ENCODE assay signal across 16 cellular contexts in genomic region chr17:47720196-47720595, GRCh38. TPM values are rescaled to one million over a fixed set of nuclear protein-coding genes. Genes with fewer than 3 reads are reported as not detected.
DNase-seq lines count a peak whose midpoint lies in the region; ATAC-seq, FAIRE-seq and TF ChIP-seq lines count a peak whose summit lies in the region.
"Had no signal": no experiment of that assay in that cellular context is flagged by ENCODE, and none has a peak within 500 bp of the region (broad histone marks: within the 10 kb centered on the region; RNA-seq: fewer than 3 reads in every experiment).

No MANE protein-coding gene starts in this region.

- H3K9me3 ChIP-seq in PC-3 (ENCODE audit: low read length) (no peaks in the 10 kb centered on the region), GM12878 (replicated peaks; ENCODE audit: control insufficient read depth, insufficient read depth, low read length) (no peaks in the 10 kb centered on the region)
- H3K9me3 ChIP-seq: colonic mucosa, neutrophil had no signal

- in situ Hi-C loops in GM12878 (cut with MboI), result no loop called here

- H3K4me2 ChIP-seq in PC-3 (ENCODE audit: low read length) (peak overlapping the region; percentile 48), GM12878 (ENCODE audit: control insufficient read depth, insufficient read depth) (peak overlapping the region; percentile 54; the same call in 1 of the 2 replicates)

- no peak for ATAC-seq in activated T-cell treated with anti-CD3 and anti-CD28 coated beads, Interleukin-2, amount 50 U/mL, for 4 hours
- ATAC-seq in PC-3, result no peak
- ATAC-seq in GM12878, result no peak
- peak; percentile 7 for ATAC-seq in stimulated activated naive CD8-positive, alpha-beta T cell treated with anti-CD3 and anti-CD28 coated beads, Interleukin-15, Interleukin-2, amounts not matched to agents 100 U/mL and 50 U/mL, for 24 hours

- POLR2A ChIA-PET in PC-3 (lab: Charles Lee; ENCODE audit: unreplicated experiment), result no interaction called here
- POLR2A ChIA-PET in GM12878 (lab: Charles Lee), result interaction anchor here (0.9 to 7.3 kb wide), 3 partner anchors 12 to 20 kb away, joined by 4 to 76 read pairs (median 23); partner anchors contain the start of gene TBX21

- WGBS in GM12878 (ENCODE audit: insufficient coverage, insufficient replicate concordance, low lambda C conversion rate, missing lambda C conversion rate), result 20% methylated on average over 11 of the region's 11 CpGs

- no peaks in the 10 kb centered on the region for H3K9me2 ChIP-seq in PC-3 (replicated peaks; ENCODE audit: low read length)

- SMC1A ChIA-PET in GM12878 (lab: Charles Lee; ENCODE audit: uncharacterized antibody, unreplicated experiment), result interaction anchor here (0.8 to 5.9 kb wide), 5 partner anchors 11 to 56 kb away, joined by 3 to 56 read pairs (median 13); partner anchors contain the start of gene TBX21

- RAD21 ChIA-PET in GM12878 (lab: Charles Lee; ENCODE audit: unreplicated experiment), result interaction anchor here (0.8 to 8.3 kb wide), 3 partner anchors 8 to 20 kb away, joined by 3 to 142 read pairs (median 25); partner anchors contain the start of gene TBX21

- H4K20me1 ChIP-seq in PC-3 (ENCODE audit: low read length) (no peaks in the 10 kb centered on the region), GM12878 (ENCODE audit: control insufficient read depth, insufficient read depth) (no peaks in the 10 kb centered on the region; the same call in 1 of the 2 replicates)

- peaks cover 96% of the 10 kb centered on the region for H3K4me1 Mint-ChIP-seq in activated T-cell treated with anti-CD3 and anti-CD28 coated beads, Interleukin-2, amount 50 U/mL, for 4 hours (ENCODE audit: low read depth)

- no peak overlapping the region for H3K9ac ChIP-seq in PC-3 (ENCODE audit: low read length)
- H3K9ac ChIP-seq in GM12878 (ENCODE audit: control insufficient read depth, insufficient read depth, low read length), result no peak overlapping the region

- H3K4me3 Mint-ChIP-seq in activated T-cell treated with anti-CD3 and anti-CD28 coated beads, Interleukin-2, amount 50 U/mL, for 4 hours, result peak overlapping the region; percentile 20
- H3K4me3 Mint-ChIP-seq: mesothelial cell of epicardium had no signal

- no peak for FAIRE-seq in GM12878 (lab: Jason Lieb, UNC)
- FAIRE-seq: endothelial cell of umbilical vein had no signal

- H3K27ac ChIP-seq in PC-3 (ENCODE audit: low read length) (no peak overlapping the region), GM12878 (ENCODE audit: control insufficient read depth, insufficient read depth) (no peak overlapping the region)
- H3K27ac ChIP-seq: colonic mucosa, neutrophil had no signal

- H3K79me2 ChIP-seq in PC-3 (ENCODE audit: low read length) (no peaks in the 10 kb centered on the region), GM12878 (ENCODE audit: control insufficient read depth, insufficient read depth, low read length) (no peaks in the 10 kb centered on the region)

- TF ChIP-seq CTCF in PC-3 (conservative IDR thresholded peaks at IDR 0.05; ENCODE audit: low read depth, low read length) (no peak), GM12878 (IDR thresholded peaks at IDR 0.05 in 2 of 3, conservative IDR thresholded peaks at IDR 0.05 in 1 of 3; ENCODE audit: control insufficient read depth in 2 of 3, extremely low read depth in 1 of 3, insufficient read depth in 1 of 3, low read depth in 3 of 3, low read length in 3 of 3) (no peak)

- DNase-seq in activated T-cell treated with anti-CD3 and anti-CD28 coated beads, Interleukin-2, amount 50 U/mL, for 4 hours, result no peak
- DNase-seq in activated T-cell treated with anti-CD3 and anti-CD28 coated beads for 4 hours (no peak), PC-3 (no peak), GM12878 (ENCODE audit: low read depth, low spot score) (no peak), DMS 273 treated with DMSO at 0.1 percent for 48 hours (lab: John Stamatoyannopoulos, UW) (no peak)
- peak; percentile 65 for DNase-seq in stimulated activated naive CD8-positive, alpha-beta T cell treated with anti-CD3 and anti-CD28 coated beads, Interleukin-15, Interleukin-2, amounts not matched to agents 100 U/mL and 50 U/mL, for 24 hours
- no peak for DNase-seq in activated effector memory CD4-positive, alpha-beta T cell treated with Interleukin-2 at 50 U/mL for 16 hours
- DNase-seq in stimulated activated CD4-positive, alpha-beta T cell treated with anti-CD3 and anti-CD28 coated beads, Interleukin-2, amount 100 ng/mL, for 48 hours, result no peak
- DNase-seq: colonic mucosa, NCI-H187, SW 1271 had no signal

- H3K4me1 ChIP-seq in PC-3 (ENCODE audit: insufficient read depth, low read length) (peaks cover 42% of the 10 kb centered on the region), GM12878 (ENCODE audit: control insufficient read depth, insufficient read depth, low read length) (peaks cover 71% of the 10 kb centered on the region)

- no peaks in the 10 kb centered on the region for H3K36me3 ChIP-seq in PC-3 (ENCODE audit: low read depth, low read length)
- H3K36me3 ChIP-seq in GM12878 (ENCODE audit: control insufficient read depth in 2 of 2, insufficient read depth in 2 of 2, low read length in 1 of 2), result no peaks in the 10 kb centered on the region
- H3K36me3 ChIP-seq: colonic mucosa, neutrophil had no signal

- no peak for TF ChIP-seq RAD21 in GM12878 (IDR thresholded peaks at IDR 0.05; ENCODE audit: insufficient read depth, low read depth, low read length)

- intact Hi-C loops in PC-3 (cut with micrococcal nuclease), result no loop called here
- intact Hi-C loops in GM12878 (cut with micrococcal nuclease; ENCODE audit: unreplicated experiment), result no loop called here

- H3K36me3 Mint-ChIP-seq in activated T-cell treated with anti-CD3 and anti-CD28 coated beads, Interleukin-2, amount 50 U/mL, for 4 hours (ENCODE audit: insufficient read depth), result no peaks in the 10 kb centered on the region
- H3K36me3 Mint-ChIP-seq: mesothelial cell of epicardium had no signal

- TF ChIP-seq EP300 in GM12878 (IDR thresholded peaks at IDR 0.05; ENCODE audit: borderline replicate concordance in 1 of 2, control insufficient read depth in 1 of 2, low read depth in 2 of 2, low read length in 2 of 2), result no peak

- H3K27me3 ChIP-seq in PC-3 (ENCODE audit: low read length) (no peaks in the 10 kb centered on the region), GM12878 (replicated peaks in 1 of 2; ENCODE audit: control insufficient read depth in 2 of 2, insufficient read depth in 2 of 2, low read length in 1 of 2) (peaks cover 0 to 5% of the 10 kb centered on the region in 2 experiments; a peak in 3 of 4 replicates)

- no peaks in the 10 kb centered on the region for H3F3A ChIP-seq in PC-3 (ENCODE audit: low read length, unreplicated experiment)

- no peak for TF ChIP-seq POLR2A in GM12878 (IDR thresholded peaks at IDR 0.05; ENCODE audit: low read depth, low read length)

- no peak overlapping the region for H2AFZ ChIP-seq in PC-3 (ENCODE audit: low read length)
- no peak overlapping the region for H2AFZ ChIP-seq in GM12878 (ENCODE audit: control insufficient read depth, low read depth, low read length)

- H3K27me3 Mint-ChIP-seq in activated T-cell treated with anti-CD3 and anti-CD28 coated beads, Interleukin-2, amount 50 U/mL, for 4 hours (ENCODE audit: low read depth), result no peaks in the 10 kb centered on the region

- BruUV-seq in PC-3 (replicated peaks; lab: Mats Ljungman, UMichigan) (no TSS peak), GM12878 (replicated peaks; lab: Mats Ljungman, UMichigan) (no TSS peak)

- CTCF ChIA-PET in PC-3 (lab: Charles Lee), result no interaction called here
- CTCF ChIA-PET in GM12878 (lab: Yijun Ruan, JAX), result interaction anchor here (1.1 to 9.0 kb wide), 4 partner anchors 12 to 24 kb away, joined by 3 to 229 read pairs (median 18); partner anchors contain the start of gene TBX21

- no peaks in the 10 kb centered on the region for H3K9me3 Mint-ChIP-seq in activated T-cell treated with anti-CD3 and anti-CD28 coated beads, Interleukin-2, amount 50 U/mL, for 4 hours
- H3K9me3 Mint-ChIP-seq: mesothelial cell of epicardium had no signal

- no peak overlapping the region for H3K4me3 ChIP-seq in PC-3 (ENCODE audit: low read length)
- H3K4me3 ChIP-seq in GM12878, result no peak overlapping the region
- H3K4me3 ChIP-seq: colonic mucosa had no signal

RNA-seq across cellular contexts. Expression of gene TBX21, which starts 12.8 kb away (rescaled TPM):
- 100 to 1,000 TPM in 2 of 3 donors, 10 to 100 TPM in 1; 77.8 to 111 (median 101) TPM for total RNA-seq in activated T-cell treated with anti-CD3 and anti-CD28 coated beads, Interleukin-2, amount 50 U/mL, for 4 hours
- total RNA-seq in PC-3 (2014; rRNA removed) (not detected in 2 replicates), GM12878 (2014; rRNA removed) (7.9 and 8.4 TPM in 2 replicates), GM12878 (2014; rRNA removed; fragmentation: Illumina TruSeq; extraction: Trizol) (3.2 and 4.1 TPM in 2 replicates), GM12878 (2021) (8.3 and 9.5 TPM in 2 replicates)
- 7.7 and 9.6 TPM in 2 replicates for total RNA-seq in GM12878 (2013; cell fraction: nucleolus; rRNA removed)
- 2.3 TPM for polyA plus RNA-seq in GM12878 (2011; ENCODE audit: low read depth)
- polyA plus RNA-seq in GM12878 (2011; rRNA removed) (8.6 and 9.6 TPM in 2 replicates), GM12878 (2014; fragmentation: Illumina TruSeq; extraction: Trizol) (4.8 and 6.0 TPM in 2 replicates), GM12878 (2014; fragmentation: Nextera tagmentation; extraction: Ambion mirVana) (1 to 10 TPM in 1 of 2 experiments, under 1 TPM in 1; 0.63 to 1.8 TPM), GM12878 (2014; rRNA removed) (6.0 and 6.3 TPM in 2 replicates), GM12878 (2016; fragmentation: Nextera tagmentation; extraction: Ambion mirVana) (1 to 10 TPM; 1.6 to 1.7 TPM)
- 11.3 and 12.2 TPM in 2 replicates for polyA plus RNA-seq in GM12878 (2011; cell fraction: cytosol; rRNA removed)
- 21.6 and 25.3 TPM in 2 replicates for polyA plus RNA-seq in GM12878 (2011; cell fraction: nucleus; rRNA removed)
- polyA plus RNA-seq in GM12878 (2012), result 4.7 and 7.3 TPM in 2 replicates
- 6.6 and 12.4 TPM in 2 replicates for polyA minus RNA-seq in GM12878 (2011; rRNA and poly(A)+ RNA removed)
- 6.7 and 10.3 TPM in 2 replicates for polyA minus RNA-seq in GM12878 (2011; cell fraction: cytosol; rRNA and poly(A)+ RNA removed)
- polyA minus RNA-seq in GM12878 (2011; cell fraction: nucleus; rRNA and poly(A)+ RNA removed), result 9.1 and 11.5 TPM in 2 replicates
- total RNA-seq: Calu3, endothelial cell of umbilical vein, G401, mesothelial cell of epicardium had no signal
- polyA plus RNA-seq: endothelial cell of umbilical vein had no signal

RNA-seq across cellular contexts. Expression of gene TBKBP1, which starts 26.2 kb away (rescaled TPM):
- total RNA-seq in activated T-cell treated with anti-CD3 and anti-CD28 coated beads, Interleukin-2, amount 50 U/mL, for 4 hours, result 10 to 100 TPM; 24.4 to 34.7 (median 24.6) TPM
- total RNA-seq in PC-3 (2014; rRNA removed) (9.0 and 12.8 TPM in 2 replicates), GM12878 (2014; rRNA removed) (0.11 and 0.23 TPM in 2 replicates), GM12878 (2014; rRNA removed; fragmentation: Illumina TruSeq; extraction: Trizol) (0.18 and 0.85 TPM in 2 replicates), GM12878 (2021) (0.69 and 1.5 TPM in 2 replicates)
- 10.4 and 10.6 TPM in 2 replicates for total RNA-seq in GM12878 (2013; cell fraction: nucleolus; rRNA removed)
- 0.79 TPM for polyA plus RNA-seq in GM12878 (2011; ENCODE audit: low read depth)
- polyA plus RNA-seq in GM12878 (2011; rRNA removed) (2.0 and 2.7 TPM in 2 replicates), GM12878 (2014; fragmentation: Illumina TruSeq; extraction: Trizol) (0.38 TPM in 1 of 2 replicates, not detected in the other), GM12878 (2014; fragmentation: Nextera tagmentation; extraction: Ambion mirVana) (not detected), GM12878 (2014; rRNA removed) (0.74 and 1.4 TPM in 2 replicates), GM12878 (2016; fragmentation: Nextera tagmentation; extraction: Ambion mirVana) (under 1 TPM in 1 of 2 experiments, not detected in 1; 0.11 TPM)
- 1.9 and 3.5 TPM in 2 replicates for polyA plus RNA-seq in GM12878 (2011; cell fraction: cytosol; rRNA removed)
- 18.8 and 22.1 TPM in 2 replicates for polyA plus RNA-seq in GM12878 (2011; cell fraction: nucleus; rRNA removed)
- 1.8 and 2.9 TPM in 2 replicates for polyA plus RNA-seq in GM12878 (2012)
- polyA minus RNA-seq in GM12878 (2011; rRNA and poly(A)+ RNA removed), result 1.4 and 1.8 TPM in 2 replicates
- 0.94 and 1.1 TPM in 2 replicates for polyA minus RNA-seq in GM12878 (2011; cell fraction: cytosol; rRNA and poly(A)+ RNA removed)
- polyA minus RNA-seq in GM12878 (2011; cell fraction: nucleus; rRNA and poly(A)+ RNA removed), result 1.8 and 2.7 TPM in 2 replicates

Comparison
In these comparisons a context has a peak if more than half of its experiments do, and no peak if none do; other contexts are left out.
1. RNA of gene TBX21, which starts 12.8 kb away (total RNA-seq): 77.8 to 111 TPM in activated T-cell treated with anti-CD3 and anti-CD28 coated beads, Interleukin-2, amount 50 U/mL, for 4 hours; 3.2 to 9.6 TPM in GM12878 and not detected in PC-3; every median in the first group is over 4 times any median in the second.